18 cellular contexts compared by ENCODE assay signal in genomic region chr10:117562896-117563737, GRCh38. TPM values are rescaled to one million over a fixed set of nuclear protein-coding genes. Genes with fewer than 3 reads are reported as not detected.
DNase-seq lines count a peak whose midpoint lies in the region; ATAC-seq and TF ChIP-seq lines count a peak whose summit lies in the region.
"Had no signal": no experiment of that assay in that cellular context is flagged by ENCODE, and none has a peak within 500 bp of the region (broad histone marks: within the 10 kb centered on the region; RNA-seq: fewer than 3 reads in every experiment).

No MANE protein-coding gene starts in this region.

- H3K18ac ChIP-seq in H9 (ENCODE audit: insufficient read length, low read depth, low read length) = peak overlapping the region; percentile 10
- no peak overlapping the region for H3K18ac ChIP-seq in IMR-90 (ENCODE audit: low read depth, low read length)

- no peak for TF ChIP-seq RAD21 in IMR-90 (IDR thresholded peaks at IDR 0.05; ENCODE audit: low read length)

- H3K4me3 Mint-ChIP-seq in H9 = no peak overlapping the region
- H3K4me3 Mint-ChIP-seq in glutamatergic neuron (ENCODE audit: unreplicated experiment) = no peak overlapping the region
- H3K4me3 Mint-ChIP-seq: CD4-positive, alpha-beta memory T cell; IgD-negative memory B cell had no signal

- no peaks in the 10 kb centered on the region for H3K9me1 ChIP-seq in IMR-90 (ENCODE audit: insufficient read depth, low read length)

- H2BK12ac ChIP-seq in H9 (ENCODE audit: insufficient read length, low read depth, low read length) = no peak overlapping the region

- H3K27ac Mint-ChIP-seq in H9 (no peak overlapping the region), glutamatergic neuron (ENCODE audit: unreplicated experiment) (no peak overlapping the region)
- H3K27ac Mint-ChIP-seq: CD4-positive, alpha-beta memory T cell; IgD-negative memory B cell had no signal

- H3K4me1 ChIP-seq in H9 (ENCODE audit: insufficient read depth, low read length) (no peaks in the 10 kb centered on the region), IMR-90 (ENCODE audit: control insufficient read depth, insufficient read depth, low read length) (no peaks in the 10 kb centered on the region), left ventricle myocardium inferior (no peaks in the 10 kb centered on the region)
- H3K4me1 ChIP-seq: A549, BE2C had no signal

- H3K36me3 Mint-ChIP-seq in H9 (ENCODE audit: insufficient read depth in 1 of 3, low read depth in 3 of 3) = no peaks in the 10 kb centered on the region; a peak in 1 of 7 replicates
- no peaks in the 10 kb centered on the region for H3K36me3 Mint-ChIP-seq in glutamatergic neuron (ENCODE audit: unreplicated experiment)
- H3K36me3 Mint-ChIP-seq: CD4-positive, alpha-beta memory T cell; IgD-negative memory B cell had no signal

- TF ChIP-seq CTCF in H9 (conservative IDR thresholded peaks at IDR 0.05) (no peak), IMR-90 (conservative IDR thresholded peaks at IDR 0.05; ENCODE audit: low read depth, low read length) (no peak), glutamatergic neuron (IDR thresholded peaks at IDR 0.05; ENCODE audit: partially characterized antibody, unreplicated experiment) (no peak), left ventricle myocardium inferior (IDR thresholded peaks at IDR 0.05; ENCODE audit: borderline replicate concordance) (no peak)

- no peaks in the 10 kb centered on the region for H3K23me2 ChIP-seq in H9 (ENCODE audit: insufficient read length, low read depth, low read length, poor library complexity, severe bottlenecking)

- no peak overlapping the region for H3K4me2 ChIP-seq in H9 (ENCODE audit: insufficient read depth, insufficient read length, low read length)
- H3K4me2 ChIP-seq in IMR-90 (ENCODE audit: low read depth, low read length) = no peak overlapping the region
- H3K4me2 ChIP-seq: A549 had no signal

- no peak overlapping the region for H2BK120ac ChIP-seq in H9 (ENCODE audit: low read depth, low read length, poor library complexity, severe bottlenecking)
- no peak overlapping the region for H2BK120ac ChIP-seq in IMR-90 (ENCODE audit: low read depth, low read length)

- no peak overlapping the region for H4K5ac ChIP-seq in H9 (ENCODE audit: insufficient read length, low read depth, low read length)
- no peak overlapping the region for H4K5ac ChIP-seq in IMR-90 (ENCODE audit: low read depth, low read length)

- H3K27ac ChIP-seq in H9 (ENCODE audit: insufficient read length, low read depth, low read length) (no peak overlapping the region), IMR-90 (ENCODE audit: insufficient read depth, low read length) (no peak overlapping the region), left ventricle myocardium inferior (replicated peaks) (no peak overlapping the region)
- H3K27ac ChIP-seq: A549, C4-2B, HL-60 had no signal

- no peak for DNase-seq in H9
- no peak for DNase-seq in IMR-90
- DNase-seq in glutamatergic neuron = peak; percentile 0
- DNase-seq in activated CD8-positive, alpha-beta memory T cell treated with anti-CD3 and anti-CD28 coated beads for 24 hours = no peak
- no peak for DNase-seq in left ventricle myocardium inferior
- no peak for DNase-seq in activated gamma-delta T cell treated with Interleukin-2 at 50 U/mL for 16 hours
- DNase-seq: BE2C; CD4-positive, alpha-beta memory T cell; DMS79; GOT3; HCEC 1CT had no signal

- no peak overlapping the region for H3K56ac ChIP-seq in H9 (ENCODE audit: insufficient read length, low read depth, low read length)
- H3K56ac ChIP-seq in IMR-90 (ENCODE audit: extremely low read depth, insufficient read depth, low read length) = no peak overlapping the region

- no peak overlapping the region for H2AFZ ChIP-seq in H9 (ENCODE audit: low read length)
- H2AFZ ChIP-seq in IMR-90 (replicated peaks; ENCODE audit: low read length, poor library complexity) = no peak overlapping the region

- H3K9me3 Mint-ChIP-seq in H9 (no peaks in the 10 kb centered on the region; a peak in 1 of 5 replicates), glutamatergic neuron (ENCODE audit: unreplicated experiment) (peaks cover 8% of the 10 kb centered on the region)

- no TSS peak for BruUV-seq in IMR-90 (replicated peaks; lab: Mats Ljungman, UMichigan)

- no peaks in the 10 kb centered on the region for H3K79me1 ChIP-seq in H9 (ENCODE audit: insufficient read depth, low read depth, low read length, poor library complexity, severe bottlenecking)
- no peaks in the 10 kb centered on the region for H3K79me1 ChIP-seq in IMR-90 (ENCODE audit: low read depth in 1 of 2, low read length in 2 of 2)

- no peak for ATAC-seq in IMR-90 (ENCODE audit: low read depth)
- ATAC-seq: A549, GM12878 had no signal

- intact Hi-C loops in IMR-90 (cut with micrococcal nuclease) (no loop called here), left ventricle myocardium inferior (cut with micrococcal nuclease) (no loop called here)

- H3K4me3 ChIP-seq in IMR-90 (ENCODE audit: insufficient read depth, low read depth, low read length) (no peak overlapping the region), left ventricle myocardium inferior (no peak overlapping the region)
- H3K4me3 ChIP-seq: A549, GM12878 had no signal

- H2BK5ac ChIP-seq in H9 (ENCODE audit: insufficient read length, low read length) (no peak overlapping the region), IMR-90 (ENCODE audit: low read depth, low read length, poor library complexity, severe bottlenecking) (peak overlapping the region; percentile 65)

- H3K27me3 Mint-ChIP-seq in H9 (ENCODE audit: low read depth) (peaks cover 44% of the 10 kb centered on the region), glutamatergic neuron (ENCODE audit: unreplicated experiment) (peaks cover 6% of the 10 kb centered on the region)
- H3K27me3 Mint-ChIP-seq: IgD-negative memory B cell had no signal

- H4K8ac ChIP-seq in H9 (replicated peaks; ENCODE audit: insufficient read length, low read depth, low read length) (no peak overlapping the region), IMR-90 (ENCODE audit: low read depth in 2 of 2, low read length in 2 of 2) (no peak overlapping the region)

- no peaks in the 10 kb centered on the region; the same call in 1 of the 2 replicates for H3K27me3 ChIP-seq in H9 (ENCODE audit: insufficient read depth, low read length)
- H3K27me3 ChIP-seq in IMR-90 (ENCODE audit: control insufficient read depth, insufficient read depth, low read length) = no peaks in the 10 kb centered on the region
- H3K27me3 ChIP-seq in left ventricle myocardium inferior (ENCODE audit: low read depth) = peaks cover 88% of the 10 kb centered on the region

- H2AK9ac ChIP-seq in IMR-90 (replicated peaks; ENCODE audit: low read depth, low read length, poor library complexity) = peak overlapping the region; percentile 33

- H3T11ph ChIP-seq in H9 (ENCODE audit: low read length) = no peak overlapping the region

- H3K9ac ChIP-seq in H9 (ENCODE audit: extremely low read depth, insufficient read length, low read length) (no peak overlapping the region), IMR-90 (ENCODE audit: low read depth, low read length) (no peak overlapping the region)

- H2AK5ac ChIP-seq in H9 (ENCODE audit: insufficient read length, low read length) (no peak overlapping the region), IMR-90 (ENCODE audit: low read depth, low read length) (no peak overlapping the region)

- H3K23ac ChIP-seq in H9 (ENCODE audit: insufficient read length, low read depth, low read length) (no peak overlapping the region), IMR-90 (ENCODE audit: low read depth, low read length) (no peak overlapping the region)

- no peaks in the 10 kb centered on the region for H4K20me1 ChIP-seq in H9 (ENCODE audit: control insufficient read depth, insufficient read depth, insufficient read length)
- H4K20me1 ChIP-seq in IMR-90 (ENCODE audit: insufficient read depth, low read length) = no peaks in the 10 kb centered on the region

- H4K91ac ChIP-seq in H9 (ENCODE audit: insufficient read length, low read depth, low read length) (no peak overlapping the region), IMR-90 (ENCODE audit: insufficient read depth, low read depth, low read length) (no peak overlapping the region)

- no peaks in the 10 kb centered on the region for H3K79me2 ChIP-seq in H9 (ENCODE audit: insufficient read depth, low read length)

- no peaks in the 10 kb centered on the region for H3K36me3 ChIP-seq in IMR-90 (ENCODE audit: control insufficient read depth, insufficient read depth, low read length)
- no peaks in the 10 kb centered on the region for H3K36me3 ChIP-seq in left ventricle myocardium inferior
- H3K36me3 ChIP-seq: BE2C had no signal

- dilution Hi-C loops in IMR-90 (cut with HindIII; ENCODE audit: low sequenced_read_pairs, unreplicated experiment) = no loop called here

- CTCF ChIA-PET in IMR-90 (lab: Yijun Ruan, JAX) = no interaction called here

- WGBS in H9 (ENCODE audit: extremely low coverage, insufficient read length, low lambda C conversion rate) = no CpG with 5 or more reads among the region's 9 CpGs
- 55% methylated on average over 9 of the region's 9 CpGs; no CpG with 5 or more reads in 1 of the 2 experiments for WGBS in IMR-90 (ENCODE audit: extremely low coverage in 2 of 2, insufficient read length in 1 of 2), 2 experiments

- peaks cover 14 to 17% of the 10 kb centered on the region in 2 experiments for H3K4me1 Mint-ChIP-seq in H9
- H3K4me1 Mint-ChIP-seq in glutamatergic neuron (ENCODE audit: low read depth, unreplicated experiment) = no peaks in the 10 kb centered on the region
- H3K4me1 Mint-ChIP-seq: CD4-positive, alpha-beta memory T cell; IgD-negative memory B cell had no signal

- no peak overlapping the region for H3K14ac ChIP-seq in H9 (ENCODE audit: insufficient read depth, low read length)
- H3K14ac ChIP-seq in IMR-90 (replicated peaks; ENCODE audit: low read depth, low read length) = no peak overlapping the region

- H3K4ac ChIP-seq in H9 (ENCODE audit: low read depth, low read length) (no peak overlapping the region), IMR-90 (ENCODE audit: low read depth, low read length) (no peak overlapping the region)

- in situ Hi-C loops in IMR-90 (cut with MboI; ENCODE audit: low sequenced_read_pairs) = no loop called here

- no peak for TF ChIP-seq POLR2A in IMR-90 (IDR thresholded peaks at IDR 0.05; ENCODE audit: low read depth, low read length)

- H2BK15ac ChIP-seq in H9 (ENCODE audit: low read depth, low read length) (no peak overlapping the region), IMR-90 (ENCODE audit: low read depth, low read length) (no peak overlapping the region)

- H2BK20ac ChIP-seq in H9 (ENCODE audit: low read depth, low read length, poor library complexity, severe bottlenecking) = no peak overlapping the region
- H2BK20ac ChIP-seq in IMR-90 (ENCODE audit: low read depth, low read length) = no peak overlapping the region

- H3K9me3 ChIP-seq in H9 (ENCODE audit: control insufficient read depth, low read depth, low read length) = no peaks in the 10 kb centered on the region
- peaks cover 9% of the 10 kb centered on the region; the same call in 1 of the 2 replicates for H3K9me3 ChIP-seq in IMR-90 (ENCODE audit: control insufficient read depth, insufficient read depth, low read length)
- no peaks in the 10 kb centered on the region for H3K9me3 ChIP-seq in left ventricle myocardium inferior (replicated peaks)
- H3K9me3 ChIP-seq: A549, BE2C had no signal

- POLR2A ChIA-PET in IMR-90 (lab: Charles Lee; ENCODE audit: unreplicated experiment) = no interaction called here

RNA-seq across cellular contexts. Expression of gene EMX2, which starts 20.6 kb away (rescaled TPM):
- total RNA-seq in H9 (2021) = not detected in 2 replicates
- not detected in 2 replicates for total RNA-seq in IMR-90 (2012; rRNA removed)
- polyA plus RNA-seq in IMR-90 (2012; rRNA removed) = not detected in 2 replicates
- not detected in 2 replicates for polyA plus RNA-seq in IMR-90 (2012; cell fraction: cytosol; rRNA removed)
- polyA plus RNA-seq in IMR-90 (2012; cell fraction: nucleus; rRNA removed; ENCODE audit: low replicate concordance) = not detected in 2 replicates
- total RNA-seq in glutamatergic neuron (ENCODE audit: unreplicated experiment) = 0.47 TPM
- 0.25 TPM for total RNA-seq in left ventricle myocardium inferior
- total RNA-seq: CD4-positive, alpha-beta memory T cell; G401; GM12878 had no signal
- polyA plus RNA-seq: A549; AG04450; CD4-positive, alpha-beta memory T cell; IgD-negative memory B cell had no signal
